20 cellular contexts compared by ENCODE assay signal in genomic region chr4:122326908-122327307, GRCh38. TPM values are rescaled to one million over a fixed set of nuclear protein-coding genes. Genes with fewer than 3 reads are reported as not detected.
DNase-seq lines count a peak whose midpoint lies in the region; ATAC-seq, FAIRE-seq and TF ChIP-seq lines count a peak whose summit lies in the region.
"Had no signal": no experiment of that assay in that cellular context is flagged by ENCODE, and none has a peak within 500 bp of the region (broad histone marks: within the 10 kb centered on the region; RNA-seq: fewer than 3 reads in every experiment).

No MANE protein-coding gene starts in this region.

- H3K4me1 ChIP-seq in Peyer's patch = no peaks in the 10 kb centered on the region
- H3K4me1 ChIP-seq: BE2C, BLaER1, Caco-2 had no signal

- peak overlapping the region in 1 of 2 donors; percentile 5 for H3K27ac Mint-ChIP-seq in effector memory CD8-positive, alpha-beta T cell
- H3K27ac Mint-ChIP-seq: CD14-positive monocyte; CD4-positive, CD25-positive, alpha-beta regulatory T cell had no signal

- no peak for DNase-seq in GM19239 (ENCODE audit: insufficient read length, low spot score)
- no peak for DNase-seq in effector memory CD8-positive, alpha-beta T cell
- DNase-seq in Peyer's patch = no peak
- DNase-seq in stimulated activated CD4-positive, alpha-beta T cell treated with anti-CD3 and anti-CD28 coated beads, Interleukin-12 subunit alpha, Interleukin-12 subunit beta, amount 100 ng/mL, for 4 hours = no peak
- DNase-seq: 8988T; ACHN; BE2C; C1 segment of cervical spinal cord; Caco-2; Calu3; CD4-positive, alpha-beta memory T cell; CD4-positive, CD25-positive, alpha-beta regulatory T cell; DMS79 treated with DMSO at 0.1 percent for 48 hours; GF-D8 had no signal

- H3K9me3 ChIP-seq in Peyer's patch = no peaks in the 10 kb centered on the region
- H3K9me3 ChIP-seq: BE2C, BLaER1, Caco-2 had no signal

- no peaks in the 10 kb centered on the region for H3K27me3 Mint-ChIP-seq in effector memory CD8-positive, alpha-beta T cell
- H3K27me3 Mint-ChIP-seq: CD4-positive, alpha-beta memory T cell; CD4-positive, CD25-positive, alpha-beta regulatory T cell had no signal

- FAIRE-seq in GM19239 (lab: Jason Lieb, UNC) = peak; percentile 28
- FAIRE-seq: D721Med, GM12891 had no signal

- peaks cover 50% of the 10 kb centered on the region for H3K36me3 Mint-ChIP-seq in effector memory CD8-positive, alpha-beta T cell (ENCODE audit: insufficient read depth)

- H3K9me3 Mint-ChIP-seq in effector memory CD8-positive, alpha-beta T cell = no peaks in the 10 kb centered on the region
- H3K9me3 Mint-ChIP-seq: CD14-positive monocyte; CD4-positive, alpha-beta memory T cell had no signal

- no peak overlapping the region for H3K4me3 Mint-ChIP-seq in effector memory CD8-positive, alpha-beta T cell
- H3K4me3 Mint-ChIP-seq: CD14-positive monocyte; CD4-positive, alpha-beta memory T cell; CD4-positive, CD25-positive, alpha-beta regulatory T cell had no signal

- H3K27ac ChIP-seq in Peyer's patch = no peak overlapping the region
- H3K27ac ChIP-seq: BLaER1 had no signal

- no peaks in the 10 kb centered on the region for H3K27me3 ChIP-seq in Peyer's patch
- H3K27me3 ChIP-seq: BE2C, BLaER1 had no signal

- peaks cover 8 to 10% of the 10 kb centered on the region in 2 donors for H3K4me1 Mint-ChIP-seq in effector memory CD8-positive, alpha-beta T cell (ENCODE audit: low read depth in 2 of 2)
- H3K4me1 Mint-ChIP-seq: CD14-positive monocyte had no signal

- TF ChIP-seq CTCF in Peyer's patch (IDR thresholded peaks at IDR 0.05) = no peak

- peaks cover 0 to 49% (median 6%) of the 10 kb centered on the region in 3 donors for H3K36me3 ChIP-seq in Peyer's patch
- H3K36me3 ChIP-seq: BE2C had no signal

- no peak for TF ChIP-seq POLR2A in Peyer's patch (IDR thresholded peaks at IDR 0.05)

- H3K4me3 ChIP-seq in Peyer's patch = no peak overlapping the region
- H3K4me3 ChIP-seq: BLaER1 had no signal

- ATAC-seq in effector memory CD8-positive, alpha-beta T cell (replicated peaks) = peak; percentile 76
- ATAC-seq in HG03457 (IDR thresholded peaks at IDR 0.05; ENCODE audit: unreplicated experiment) = no peak

RNA-seq across cellular contexts. Expression of gene ADAD1, which starts 51.9 kb away (rescaled TPM):
- total RNA-seq in Peyer's patch = not detected
- total RNA-seq: A673; Caco-2; Calu3; CD4-positive, alpha-beta memory T cell; CD4-positive, CD25-positive, alpha-beta regulatory T cell had no signal
